1 cellular context compared by ENCODE assay signal in genomic region chr21:29022141-29022540, GRCh38.
TF ChIP-seq lines count a peak whose summit lies in the region.

No MANE protein-coding gene starts in this region.

TF ChIP-seq in HCT116, 20 proteins besides CTCF, POLR2A, EP300 and RAD21 (continued from another document):
- TF ChIP-seq EZH2phosphoT487 (IDR thresholded peaks at IDR 0.05; ENCODE audit: borderline replicate concordance) (no peak), ZFX (IDR thresholded peaks at IDR 0.05) (no peak), POLR2AphosphoS5 (IDR thresholded peaks at IDR 0.05; ENCODE audit: low read depth, low read length) (no peak), REST (IDR thresholded peaks at IDR 0.05; ENCODE audit: low read depth) (no peak), EGR1 (IDR thresholded peaks at IDR 0.05; ENCODE audit: low read depth) (no peak), SP1 (IDR thresholded peaks at IDR 0.05; ENCODE audit: low read depth) (no peak), SIN3A (IDR thresholded peaks at IDR 0.05; ENCODE audit: low read depth) (no peak)
